In genomic region chr21:33897739-33898138, GRCh38 we compare ENCODE assay signal across 19 cellular contexts. TPM values are rescaled to one million over a fixed set of nuclear protein-coding genes. Genes with fewer than 3 reads are reported as not detected.
DNase-seq lines count a peak whose midpoint lies in the region; FAIRE-seq and TF ChIP-seq lines count a peak whose summit lies in the region.
"Had no signal": no experiment of that assay in that cellular context is flagged by ENCODE, and none has a peak within 500 bp of the region (broad histone marks: within the 10 kb centered on the region; RNA-seq: fewer than 3 reads in every experiment).

No MANE protein-coding gene starts in this region.

- H3K4me3 ChIP-seq in Karpas-422 (ENCODE audit: low read length) (no peak overlapping the region), kidney (ENCODE audit: low read length in 2 of 2) (no peak overlapping the region)
- H3K4me3 ChIP-seq: GM23338 had no signal

- H3K4me3 Mint-ChIP-seq in activated T-cell treated with anti-CD3 and anti-CD28 coated beads, Interleukin-2, amount 50 U/mL, for 24 hours: no peak overlapping the region
- H3K4me3 Mint-ChIP-seq: CD4-positive, alpha-beta memory T cell; GM23338; H9 had no signal

- H3K9me2 ChIP-seq in Karpas-422 (replicated peaks; ENCODE audit: insufficient read depth, low read length): no peaks in the 10 kb centered on the region

- H3K36me3 ChIP-seq in Karpas-422 (ENCODE audit: insufficient read depth, low read length): peaks cover 3% of the 10 kb centered on the region; the same call in 1 of the 2 replicates
- H3K36me3 ChIP-seq in kidney (ENCODE audit: control insufficient read depth in 1 of 2, insufficient read depth in 2 of 2, low read length in 2 of 2): peaks cover 2 to 9% of the 10 kb centered on the region in 2 donors

- intact Hi-C loops in kidney (cut with DNase I): no loop called here

- FAIRE-seq in A204.1 (lab: Jason Lieb, UNC): peak; percentile 53
- peak; percentile 58 for FAIRE-seq in kidney (lab: Jason Lieb, UNC)
- FAIRE-seq: GM12891, GM18507 had no signal

- no peaks in the 10 kb centered on the region for H4K20me1 ChIP-seq in Karpas-422 (ENCODE audit: insufficient read depth, low read depth, low read length)

- no peaks in the 10 kb centered on the region for H3K27me3 ChIP-seq in Karpas-422 (ENCODE audit: low read length)

- no peak overlapping the region for H3K4me2 ChIP-seq in Karpas-422 (ENCODE audit: low read depth, low read length, poor library complexity, severe bottlenecking)
- H3K4me2 ChIP-seq: GM23338 had no signal

- H3K9me3 ChIP-seq in Karpas-422 (ENCODE audit: low read length) (no peaks in the 10 kb centered on the region), kidney (ENCODE audit: control insufficient read depth in 1 of 2, low read length in 2 of 2) (no peaks in the 10 kb centered on the region)

- H2AFZ ChIP-seq in Karpas-422 (ENCODE audit: low read length): no peak overlapping the region
- H2AFZ ChIP-seq: GM23338 had no signal

- H3K36me3 Mint-ChIP-seq in activated T-cell treated with anti-CD3 and anti-CD28 coated beads, Interleukin-2, amount 50 U/mL, for 24 hours (ENCODE audit: low read depth): peaks cover 29% of the 10 kb centered on the region

- peaks cover 19% of the 10 kb centered on the region for H3K4me1 Mint-ChIP-seq in activated T-cell treated with anti-CD3 and anti-CD28 coated beads, Interleukin-2, amount 50 U/mL, for 24 hours (ENCODE audit: low read depth)

- no peak overlapping the region for H3K27ac ChIP-seq in Karpas-422 (ENCODE audit: low read length)
- no peak overlapping the region for H3K27ac ChIP-seq in kidney (ENCODE audit: low read depth in 2 of 2, low read length in 2 of 2)

- DNase-seq in Karpas-422 (peak; percentile 14), dermis blood vessel endothelial cell (peak; percentile 35), kidney (no peak), SIG-M5 treated with dmso at 0.1 percent for 504 hours (lab: John Stamatoyannopoulos, UW; ENCODE audit: unreplicated experiment) (no peak), T-helper 9 cell (no peak)
- DNase-seq in activated T-cell treated with anti-CD3 and anti-CD28 coated beads, Interleukin-2, amount 50 U/mL, for 24 hours: no peak
- DNase-seq: 8988T; C1 segment of cervical spinal cord; Calu3; CD4-positive, alpha-beta memory T cell; COR-L47; DMS53; DMS79 treated with DMSO at 0.1 percent for 48 hours; GF-D8; H9 had no signal

- H3K9ac ChIP-seq in Karpas-422 (ENCODE audit: low read length) (no peak overlapping the region), kidney (ENCODE audit: low read length in 2 of 2) (no peak overlapping the region)

- H3K79me2 ChIP-seq in Karpas-422 (ENCODE audit: low read length): no peaks in the 10 kb centered on the region

- TF ChIP-seq CTCF in kidney (IDR thresholded peaks at IDR 0.05; ENCODE audit: borderline replicate concordance, extremely low read depth, insufficient read depth): no peak

- H3K27ac Mint-ChIP-seq in activated T-cell treated with anti-CD3 and anti-CD28 coated beads, Interleukin-2, amount 50 U/mL, for 24 hours: no peak overlapping the region
- H3K27ac Mint-ChIP-seq: CD4-positive, alpha-beta memory T cell; GM23338; H9 had no signal

- no peaks in the 10 kb centered on the region for H3K27me3 Mint-ChIP-seq in activated T-cell treated with anti-CD3 and anti-CD28 coated beads, Interleukin-2, amount 50 U/mL, for 24 hours

- H3K9me3 Mint-ChIP-seq in activated T-cell treated with anti-CD3 and anti-CD28 coated beads, Interleukin-2, amount 50 U/mL, for 24 hours: no peaks in the 10 kb centered on the region
- H3K9me3 Mint-ChIP-seq: CD4-positive, alpha-beta memory T cell; GM23338 had no signal

- peaks cover 6% of the 10 kb centered on the region; the same call in 1 of the 2 replicates for H3K4me1 ChIP-seq in Karpas-422 (ENCODE audit: low read length)
- H3K4me1 ChIP-seq in kidney (ENCODE audit: control insufficient read depth in 1 of 2, insufficient read depth in 1 of 2, low read depth in 1 of 2, low read length in 2 of 2): peaks cover 2 to 4% of the 10 kb centered on the region in 2 donors

RNA-seq across cellular contexts. Expression of gene ATP5PO, which starts 17.9 kb away (rescaled TPM):
- total RNA-seq in Karpas-422 (2014; rRNA removed; shearing (Covaris generic); ENCODE audit: low replicate concordance): 310 and 335 TPM in 2 replicates
- 125 and 193 TPM in 2 replicates for total RNA-seq in dermis blood vessel endothelial cell
- total RNA-seq in kidney: 165 TPM
- polyA plus RNA-seq in kidney (ENCODE audit: insufficient read depth, low read depth, low replicate concordance): 693 TPM

Comparison
In these comparisons a context has a peak if more than half of its experiments do, and no peak if none do; other contexts are left out.
1. DNase-seq: peak in Karpas-422 (single experiment) and dermis blood vessel endothelial cell (single experiment); none in kidney (single experiment), SIG-M5 treated with dmso at 0.1 percent for 504 hours (single experiment), T-helper 9 cell (single experiment) and activated T-cell treated with anti-CD3 and anti-CD28 coated beads, Interleukin-2, amount 50 U/mL, for 24 hours (single experiment).